ENCODE assay signal across 26 cellular contexts in the genomic region with DNA sequence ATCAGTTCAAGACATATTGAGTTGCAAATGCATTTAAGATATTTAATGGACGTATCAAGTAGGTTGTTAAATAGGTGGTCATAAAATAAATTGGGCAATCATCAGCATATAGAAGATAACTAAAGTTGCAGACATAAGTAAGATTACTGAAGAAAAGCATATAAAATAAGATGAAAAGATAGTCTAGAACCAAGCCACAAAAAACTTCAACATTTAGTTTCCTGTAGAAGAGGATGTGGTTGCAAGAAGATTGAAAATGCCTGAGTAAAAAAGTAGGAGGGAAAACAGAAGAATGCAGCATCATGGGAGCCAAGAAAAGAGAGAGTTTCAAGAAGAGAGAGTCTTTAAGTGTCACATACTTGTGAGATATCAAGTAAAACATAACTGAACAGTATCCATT.
DNase-seq lines count a peak whose midpoint lies in the region; ATAC-seq and TF ChIP-seq lines count a peak whose summit lies in the region.
"Had no signal": no experiment of that assay in that cellular context is flagged by ENCODE, and none has a peak within 500 bp of the region (broad histone marks: within the 10 kb centered on the region; RNA-seq: fewer than 3 reads in every experiment).

No MANE protein-coding gene starts in this region.

- no peaks in the 10 kb centered on the region for H3K79me2 ChIP-seq in DND-41 (ENCODE audit: insufficient read depth, low read length)

- peaks cover 2% of the 10 kb centered on the region for H3K36me3 Mint-ChIP-seq in activated naive CD4-positive, alpha-beta T cell treated with anti-CD3 and anti-CD28 coated beads, Interleukin-2, amount 10 ng/mL, durations not matched to agents 7 days and 5 days
- H3K36me3 Mint-ChIP-seq in T-helper 2 cell treated with Interferon-gamma antibody and Interleukin-4, amounts not matched to agents 5 μg/mL and 100 μg/mL, for 36 hours (ENCODE audit: low read depth) = peaks cover 5% of the 10 kb centered on the region
- no peaks in the 10 kb centered on the region for H3K36me3 Mint-ChIP-seq in effector memory CD8-positive, alpha-beta T cell (ENCODE audit: insufficient read depth)
- H3K36me3 Mint-ChIP-seq: IgD-negative memory B cell; stimulated activated naive B cell treated with anti-CD40 and anti-IgM and Interleukin-4, amounts not matched to agents 10 μg/mL and 1 μg/mL and 100 μg/mL, for 72 hours had no signal

- H3K4me1 Mint-ChIP-seq in activated naive CD4-positive, alpha-beta T cell treated with anti-CD3 and anti-CD28 coated beads, Interleukin-2, amount 10 ng/mL, durations not matched to agents 7 days and 5 days = peaks cover 43% of the 10 kb centered on the region
- peaks cover 53% of the 10 kb centered on the region for H3K4me1 Mint-ChIP-seq in T-helper 2 cell treated with Interferon-gamma antibody and Interleukin-4, amounts not matched to agents 5 μg/mL and 100 μg/mL, for 36 hours (ENCODE audit: low read depth)
- peaks cover 13 to 25% of the 10 kb centered on the region in 2 donors for H3K4me1 Mint-ChIP-seq in effector memory CD8-positive, alpha-beta T cell (ENCODE audit: low read depth in 2 of 2)
- H3K4me1 Mint-ChIP-seq: activated B cell treated with CpG ODN at 0.5 μM for 24 hours; stimulated activated naive B cell treated with anti-CD40 and anti-IgM and Interleukin-4, amounts not matched to agents 10 μg/mL and 1 μg/mL and 100 μg/mL, for 72 hours had no signal

- H3K9me3 ChIP-seq in DND-41 (ENCODE audit: insufficient read depth, low read length, severe bottlenecking) = no peaks in the 10 kb centered on the region
- H3K9me3 ChIP-seq: esophagus squamous epithelium, Peyer's patch, suprapubic skin, upper lobe of right lung had no signal

- no peak overlapping the region for H3K4me3 Mint-ChIP-seq in activated naive CD4-positive, alpha-beta T cell treated with anti-CD3 and anti-CD28 coated beads, Interleukin-2, amount 10 ng/mL, durations not matched to agents 7 days and 5 days
- H3K4me3 Mint-ChIP-seq in T-helper 2 cell treated with Interferon-gamma antibody and Interleukin-4, amounts not matched to agents 5 μg/mL and 100 μg/mL, for 36 hours = peak overlapping the region; percentile 37
- peak overlapping the region in 1 of 2 donors; percentile 3 for H3K4me3 Mint-ChIP-seq in effector memory CD8-positive, alpha-beta T cell
- H3K4me3 Mint-ChIP-seq: activated B cell treated with CpG ODN at 0.5 μM for 24 hours; IgD-negative memory B cell; stimulated activated naive B cell treated with anti-CD40 and anti-IgM and Interleukin-4, amounts not matched to agents 10 μg/mL and 1 μg/mL and 100 μg/mL, for 72 hours had no signal

- peak overlapping the region; percentile 46 for H3K9ac ChIP-seq in DND-41 (ENCODE audit: low read depth, low read length)

- H3K4me3 ChIP-seq in DND-41 (ENCODE audit: low read depth in 1 of 2, low read length in 2 of 2) = peak overlapping the region in 1 of 2 experiments; percentile 38; a peak in 2 of 4 replicates
- H3K4me3 ChIP-seq: esophagus squamous epithelium, Peyer's patch, skin epidermis, suprapubic skin, upper lobe of right lung had no signal

- H4K20me1 ChIP-seq in DND-41 (ENCODE audit: insufficient read depth, low read length) = no peaks in the 10 kb centered on the region

- TF ChIP-seq CTCF in DND-41 (IDR thresholded peaks at IDR 0.05; ENCODE audit: borderline replicate concordance, extremely low read depth, low read length, poor library complexity, severe bottlenecking) = no peak
- TF ChIP-seq CTCF in GM10266 (IDR thresholded peaks at IDR 0.05; ENCODE audit: control insufficient read depth, insufficient read depth, low read depth, missing control alignments) = no peak

- H3K36me3 ChIP-seq in DND-41 (ENCODE audit: insufficient read depth, low read length) = no peaks in the 10 kb centered on the region
- H3K36me3 ChIP-seq: esophagus squamous epithelium, Peyer's patch, suprapubic skin, upper lobe of right lung had no signal

- no peaks in the 10 kb centered on the region for H3K27me3 ChIP-seq in DND-41 (ENCODE audit: insufficient read depth, low read length, poor library complexity)
- H3K27me3 ChIP-seq: esophagus squamous epithelium, Peyer's patch, suprapubic skin, upper lobe of right lung had no signal

- H2AFZ ChIP-seq in DND-41 (ENCODE audit: low read depth, low read length) = peak overlapping the region; percentile 91

- H3K27ac Mint-ChIP-seq in activated naive CD4-positive, alpha-beta T cell treated with anti-CD3 and anti-CD28 coated beads, Interleukin-2, amount 10 ng/mL, durations not matched to agents 7 days and 5 days = peak overlapping the region; percentile 1
- peak overlapping the region; percentile 23 for H3K27ac Mint-ChIP-seq in T-helper 2 cell treated with Interferon-gamma antibody and Interleukin-4, amounts not matched to agents 5 μg/mL and 100 μg/mL, for 36 hours
- no peak overlapping the region for H3K27ac Mint-ChIP-seq in effector memory CD8-positive, alpha-beta T cell
- H3K27ac Mint-ChIP-seq: activated B cell treated with CpG ODN at 0.5 μM for 24 hours; IgD-negative memory B cell; stimulated activated naive B cell treated with anti-CD40 and anti-IgM and Interleukin-4, amounts not matched to agents 10 μg/mL and 1 μg/mL and 100 μg/mL, for 72 hours had no signal

- peak; percentile 93 for ATAC-seq in DND-41 (ENCODE audit: insufficient read depth, low read depth)
- peak; percentile 44 for ATAC-seq in effector memory CD8-positive, alpha-beta T cell (replicated peaks)
- no peak for ATAC-seq in HG03097 (IDR thresholded peaks at IDR 0.05; ENCODE audit: low FRiP score, unreplicated experiment)
- ATAC-seq: foreskin keratinocyte; left ventricle myocardium superior; stimulated activated naive B cell treated with anti-CD40 and anti-IgM and Interleukin-4, amounts not matched to agents 10 μg/mL and 1 μg/mL and 100 μg/mL, for 72 hours; upper lobe of right lung had no signal

- H3K4me1 ChIP-seq in DND-41 (ENCODE audit: insufficient read depth, low read length) = peaks cover 36% of the 10 kb centered on the region
- H3K4me1 ChIP-seq: foreskin keratinocyte, Peyer's patch, suprapubic skin, upper lobe of right lung had no signal

- peaks cover 2% of the 10 kb centered on the region for H3K9me3 Mint-ChIP-seq in activated naive CD4-positive, alpha-beta T cell treated with anti-CD3 and anti-CD28 coated beads, Interleukin-2, amount 10 ng/mL, durations not matched to agents 7 days and 5 days
- peaks cover 7% of the 10 kb centered on the region for H3K9me3 Mint-ChIP-seq in T-helper 2 cell treated with Interferon-gamma antibody and Interleukin-4, amounts not matched to agents 5 μg/mL and 100 μg/mL, for 36 hours
- H3K9me3 Mint-ChIP-seq in effector memory CD8-positive, alpha-beta T cell = no peaks in the 10 kb centered on the region
- H3K9me3 Mint-ChIP-seq: activated B cell treated with CpG ODN at 0.5 μM for 24 hours; IgD-negative memory B cell; stimulated activated naive B cell treated with anti-CD40 and anti-IgM and Interleukin-4, amounts not matched to agents 10 μg/mL and 1 μg/mL and 100 μg/mL, for 72 hours had no signal

- peak overlapping the region; percentile 95 for H3K27ac ChIP-seq in DND-41 (ENCODE audit: low read length)
- H3K27ac ChIP-seq: esophagus squamous epithelium, foreskin keratinocyte, Peyer's patch, skin epidermis, suprapubic skin, upper lobe of right lung had no signal

- DNase-seq in activated naive CD4-positive, alpha-beta T cell treated with anti-CD3 and anti-CD28 coated beads, Interleukin-2, amount 10 ng/mL, durations not matched to agents 7 days and 5 days = no peak
- DNase-seq in activated naive CD4-positive, alpha-beta T cell treated with anti-CD3 and anti-CD28 coated beads, Interleukin-2, amount 50 U/mL, for 16 hours = no peak
- DNase-seq in DND-41 = peak; percentile 11
- DNase-seq in T-helper 2 cell treated with Interferon-gamma antibody and Interleukin-4, amounts not matched to agents 5 μg/mL and 100 μg/mL, for 36 hours (ENCODE audit: low spot score) = no peak
- DNase-seq in effector memory CD8-positive, alpha-beta T cell = no peak
- no peak for DNase-seq in GOT3 (lab: John Stamatoyannopoulos, UW)
- no peak for DNase-seq in GM10266 (ENCODE audit: extremely low spot score)
- DNase-seq: activated B cell treated with CpG ODN at 0.5 μM for 24 hours; dermis blood vessel endothelial cell; esophagus squamous epithelium; foreskin keratinocyte; head of caudate nucleus; left ventricle myocardium superior; mesendoderm; NCI-H1048; NCI-H2107; NCI-H446; NCI-H748 treated with DMSO at 0.1 percent for 48 hours; Peyer's patch; SHP77; stimulated activated naive B cell treated with anti-CD40 and anti-IgM and Interleukin-4, amounts not matched to agents 10 μg/mL and 1 μg/mL and 100 μg/mL, for 72 hours; upper lobe of right lung had no signal

- CTCF ChIA-PET in activated naive CD4-positive, alpha-beta T cell treated with anti-CD3 and anti-CD28 coated beads, Interleukin-2, amount 10 ng/mL, durations not matched to agents 7 days and 5 days (lab: Charles Lee) = interaction anchor here (0.7 kb wide), 1 partner anchor 156 kb away, joined by 3 read pairs; no protein-coding TSS in a partner anchor

- H3K4me2 ChIP-seq in DND-41 (ENCODE audit: insufficient read depth, low read length) = peak overlapping the region; percentile 60

- no peaks in the 10 kb centered on the region for H3K27me3 Mint-ChIP-seq in activated naive CD4-positive, alpha-beta T cell treated with anti-CD3 and anti-CD28 coated beads, Interleukin-2, amount 10 ng/mL, durations not matched to agents 7 days and 5 days
- H3K27me3 Mint-ChIP-seq in T-helper 2 cell treated with Interferon-gamma antibody and Interleukin-4, amounts not matched to agents 5 μg/mL and 100 μg/mL, for 36 hours (ENCODE audit: low read depth) = peaks cover 5% of the 10 kb centered on the region
- no peaks in the 10 kb centered on the region for H3K27me3 Mint-ChIP-seq in effector memory CD8-positive, alpha-beta T cell
- H3K27me3 Mint-ChIP-seq: activated B cell treated with CpG ODN at 0.5 μM for 24 hours; stimulated activated naive B cell treated with anti-CD40 and anti-IgM and Interleukin-4, amounts not matched to agents 10 μg/mL and 1 μg/mL and 100 μg/mL, for 72 hours had no signal

Comparison
In these comparisons a context has a peak if more than half of its experiments do, and no peak if none do; other contexts are left out.
1. H3K27ac Mint-ChIP-seq: peak in activated naive CD4-positive, alpha-beta T cell treated with anti-CD3 and anti-CD28 coated beads, Interleukin-2, amount 10 ng/mL, durations not matched to agents 7 days and 5 days (single experiment) and T-helper 2 cell treated with Interferon-gamma antibody and Interleukin-4, amounts not matched to agents 5 μg/mL and 100 μg/mL, for 36 hours (single experiment); none in effector memory CD8-positive, alpha-beta T cell (0 of 2).